21 cellular contexts compared by ENCODE assay signal in genomic region chr22:44724859-44725258, GRCh38. TPM values are rescaled to one million over a fixed set of nuclear protein-coding genes. Genes with fewer than 3 reads are reported as not detected.
A peak's percentile ranks its signal among the peaks of the same experiment; 100 is the strongest.
DNase-seq lines count a peak whose midpoint lies in the region; ATAC-seq and TF ChIP-seq lines count a peak whose summit lies in the region.
"Had no signal": no experiment of that assay in that cellular context is flagged by ENCODE, and none has a peak within 500 bp of the region (broad histone marks: within the 10 kb centered on the region; RNA-seq: fewer than 3 reads in every experiment).

No MANE protein-coding gene starts in this region.

- H3K27me3 Mint-ChIP-seq in activated naive CD8-positive, alpha-beta T cell treated with anti-CD3 and anti-CD28 coated beads, Interleukin-2, amount 10 ng/mL, durations not matched to agents 7 days and 5 days: no peaks in the 10 kb centered on the region
- no peaks in the 10 kb centered on the region for H3K27me3 Mint-ChIP-seq in activated naive CD8-positive, alpha-beta T cell treated with anti-CD3 and anti-CD28 coated beads, Interleukin-2, amount 50 U/mL, for 24 hours
- H3K27me3 Mint-ChIP-seq in T-helper 17 cell: no peaks in the 10 kb centered on the region
- H3K27me3 Mint-ChIP-seq: CD4-positive, alpha-beta memory T cell had no signal

- H3K79me2 ChIP-seq in trophoblast cell (ENCODE audit: control insufficient read depth, insufficient read depth, low read length, poor library complexity): no peaks in the 10 kb centered on the region

- H3K9me3 Mint-ChIP-seq in activated naive CD8-positive, alpha-beta T cell treated with anti-CD3 and anti-CD28 coated beads, Interleukin-2, amount 10 ng/mL, durations not matched to agents 7 days and 5 days: no peaks in the 10 kb centered on the region
- no peaks in the 10 kb centered on the region for H3K9me3 Mint-ChIP-seq in activated naive CD8-positive, alpha-beta T cell treated with anti-CD3 and anti-CD28 coated beads, Interleukin-2, amount 50 U/mL, for 24 hours
- H3K9me3 Mint-ChIP-seq: CD14-positive monocyte; CD4-positive, alpha-beta memory T cell; HFFc6 had no signal

- no peak overlapping the region for H3K4me3 Mint-ChIP-seq in activated naive CD8-positive, alpha-beta T cell treated with anti-CD3 and anti-CD28 coated beads, Interleukin-2, amount 10 ng/mL, durations not matched to agents 7 days and 5 days
- H3K4me3 Mint-ChIP-seq in activated naive CD8-positive, alpha-beta T cell treated with anti-CD3 and anti-CD28 coated beads, Interleukin-2, amount 50 U/mL, for 24 hours: no peak overlapping the region
- no peak overlapping the region for H3K4me3 Mint-ChIP-seq in T-helper 17 cell
- H3K4me3 Mint-ChIP-seq: CD14-positive monocyte; CD4-positive, alpha-beta memory T cell; HFFc6 had no signal

- no peak overlapping the region for H2BK120ac ChIP-seq in trophoblast cell (ENCODE audit: insufficient read depth, low read length, poor library complexity)

- H3K27ac ChIP-seq in trophoblast cell (ENCODE audit: low read depth, low read length) (peak overlapping the region; percentile 8), gastroesophageal sphincter (no peak overlapping the region)
- H3K27ac ChIP-seq: BLaER1, HL-60 had no signal

- H3K27ac Mint-ChIP-seq in activated naive CD8-positive, alpha-beta T cell treated with anti-CD3 and anti-CD28 coated beads, Interleukin-2, amount 10 ng/mL, durations not matched to agents 7 days and 5 days: no peak overlapping the region
- no peak overlapping the region for H3K27ac Mint-ChIP-seq in activated naive CD8-positive, alpha-beta T cell treated with anti-CD3 and anti-CD28 coated beads, Interleukin-2, amount 50 U/mL, for 24 hours
- H3K27ac Mint-ChIP-seq in T-helper 17 cell: peak overlapping the region; percentile 75
- H3K27ac Mint-ChIP-seq: HFFc6 had no signal

- no peak for TF ChIP-seq EP300 in gastroesophageal sphincter (IDR thresholded peaks at IDR 0.05)

- H3K23ac ChIP-seq in trophoblast cell (ENCODE audit: low read length): no peak overlapping the region

- no peak overlapping the region for H2BK5ac ChIP-seq in trophoblast cell (ENCODE audit: low read depth, low read length, poor library complexity)

- H3K79me1 ChIP-seq in trophoblast cell (ENCODE audit: low read length): no peaks in the 10 kb centered on the region

- no peak overlapping the region for H3K4me3 ChIP-seq in trophoblast cell (ENCODE audit: low read depth, low read length)
- no peak overlapping the region for H3K4me3 ChIP-seq in gastroesophageal sphincter
- H3K4me3 ChIP-seq: BLaER1 had no signal

- H3K4me1 ChIP-seq in trophoblast cell (ENCODE audit: control insufficient read depth in 1 of 2, insufficient read depth in 2 of 2, low read length in 2 of 2): peaks cover 8 to 12% of the 10 kb centered on the region in 2 experiments
- H3K4me1 ChIP-seq in gastroesophageal sphincter: peaks cover 0 to 15% (median 2%) of the 10 kb centered on the region in 3 donors

- TF ChIP-seq CTCF in gastroesophageal sphincter (IDR thresholded peaks at IDR 0.05): no peak

- H3K36me3 ChIP-seq in trophoblast cell (ENCODE audit: control insufficient read depth in 1 of 2, insufficient read depth in 2 of 2, low read length in 2 of 2) (peaks cover 45 to 51% of the 10 kb centered on the region in 2 experiments), gastroesophageal sphincter (peaks cover 0 to 9% of the 10 kb centered on the region in 2 donors)

- H2BK12ac ChIP-seq in trophoblast cell (ENCODE audit: low read length): no peak overlapping the region

- no peak overlapping the region for H3K4me2 ChIP-seq in trophoblast cell (ENCODE audit: low read length)
- H3K4me2 ChIP-seq: BLaER1 had no signal

- no peak overlapping the region for H3K4ac ChIP-seq in trophoblast cell (ENCODE audit: low read depth, low read length)

- no peak for ATAC-seq in activated naive CD8-positive, alpha-beta T cell treated with anti-CD3 and anti-CD28 coated beads, Interleukin-2, amount 10 ng/mL, durations not matched to agents 7 days and 5 days (ENCODE audit: low read depth)
- no peak for ATAC-seq in activated naive CD8-positive, alpha-beta T cell treated with anti-CD3 and anti-CD28 coated beads, Interleukin-2, amount 50 U/mL, for 24 hours
- ATAC-seq in T-helper 17 cell: no peak
- ATAC-seq in left colon: peak; percentile 26
- no peak for ATAC-seq in GM18520 (IDR thresholded peaks at IDR 0.05; ENCODE audit: unreplicated experiment)
- no peak for ATAC-seq in gastroesophageal sphincter
- ATAC-seq: HCT116 had no signal

- peaks cover 2% of the 10 kb centered on the region for H3K36me3 Mint-ChIP-seq in activated naive CD8-positive, alpha-beta T cell treated with anti-CD3 and anti-CD28 coated beads, Interleukin-2, amount 10 ng/mL, durations not matched to agents 7 days and 5 days
- H3K36me3 Mint-ChIP-seq in activated naive CD8-positive, alpha-beta T cell treated with anti-CD3 and anti-CD28 coated beads, Interleukin-2, amount 50 U/mL, for 24 hours (ENCODE audit: low read depth): no peaks in the 10 kb centered on the region
- H3K36me3 Mint-ChIP-seq in T-helper 17 cell (ENCODE audit: low read depth): no peaks in the 10 kb centered on the region
- H3K36me3 Mint-ChIP-seq: CD14-positive monocyte had no signal

- no CpG with 5 or more reads among the region's 8 CpGs for WGBS in trophoblast cell (ENCODE audit: extremely low coverage, insufficient coverage, insufficient read length)
- WGBS in gastroesophageal sphincter (ENCODE audit: low coverage in 1 of 2), 2 donors: 90% methylated on average over 2 of the region's 8 CpGs; no CpG with 5 or more reads in 1 of the 2 donors

- H3K9me3 ChIP-seq in T-helper 17 cell (ENCODE audit: control insufficient read depth, low read length, poor library complexity, severe bottlenecking) (no peaks in the 10 kb centered on the region), trophoblast cell (ENCODE audit: insufficient read depth, low read depth, low read length) (no peaks in the 10 kb centered on the region), gastroesophageal sphincter (no peaks in the 10 kb centered on the region)
- H3K9me3 ChIP-seq: BLaER1 had no signal

- H3K18ac ChIP-seq in trophoblast cell (ENCODE audit: low read length): no peak overlapping the region

- no peak overlapping the region for H3K9ac ChIP-seq in trophoblast cell (ENCODE audit: low read length)
- H3K9ac ChIP-seq: BLaER1 had no signal

- no peak overlapping the region for H4K12ac ChIP-seq in trophoblast cell (ENCODE audit: low read depth, low read length)

- H3K14ac ChIP-seq in trophoblast cell (ENCODE audit: low read length): no peak overlapping the region

- peak; percentile 23 for DNase-seq in activated naive CD8-positive, alpha-beta T cell treated with anti-CD3 and anti-CD28 coated beads, Interleukin-2, amount 10 ng/mL, durations not matched to agents 7 days and 5 days
- no peak for DNase-seq in activated naive CD8-positive, alpha-beta T cell treated with anti-CD3 and anti-CD28 coated beads, Interleukin-2, amount 50 U/mL, for 24 hours
- no peak for DNase-seq in T-helper 17 cell
- DNase-seq in left colon: peak in 1 of 2 donors; percentile 13
- DNase-seq in trophoblast cell: no peak
- DNase-seq in NCI-H524 (lab: John Stamatoyannopoulos, UW): no peak
- DNase-seq: 8988T; Calu3; CD4-positive, alpha-beta memory T cell; GDM1; GOT3; H7; HFFc6 had no signal

- H3K27me3 ChIP-seq in trophoblast cell (ENCODE audit: insufficient read depth, low read length) (no peaks in the 10 kb centered on the region), gastroesophageal sphincter (peaks cover 3% of the 10 kb centered on the region)
- H3K27me3 ChIP-seq: BLaER1 had no signal

- H2AK5ac ChIP-seq in trophoblast cell (ENCODE audit: low read length): no peak overlapping the region

- intact Hi-C loops in left colon (cut with DNase I, micrococcal nuclease): no loop called here

- POLR2A ChIA-PET in activated naive CD8-positive, alpha-beta T cell treated with anti-CD3 and anti-CD28 coated beads, Interleukin-2, amount 10 ng/mL, durations not matched to agents 7 days and 5 days (lab: Charles Lee): no interaction called here

- no peak for TF ChIP-seq POLR2A in gastroesophageal sphincter (IDR thresholded peaks at IDR 0.05)

- H4K8ac ChIP-seq in trophoblast cell (ENCODE audit: low read depth, low read length): no peak overlapping the region

- H4K91ac ChIP-seq in trophoblast cell (ENCODE audit: low read depth, low read length): no peak overlapping the region

- no peak overlapping the region for H2AFZ ChIP-seq in trophoblast cell (ENCODE audit: insufficient read depth, low read length, poor library complexity)

- H3K4me1 Mint-ChIP-seq in activated naive CD8-positive, alpha-beta T cell treated with anti-CD3 and anti-CD28 coated beads, Interleukin-2, amount 10 ng/mL, durations not matched to agents 7 days and 5 days: peaks cover 12% of the 10 kb centered on the region
- H3K4me1 Mint-ChIP-seq in activated naive CD8-positive, alpha-beta T cell treated with anti-CD3 and anti-CD28 coated beads, Interleukin-2, amount 50 U/mL, for 24 hours: peaks cover 11% of the 10 kb centered on the region
- H3K4me1 Mint-ChIP-seq in T-helper 17 cell: peaks cover 2% of the 10 kb centered on the region
- H3K4me1 Mint-ChIP-seq: CD4-positive, alpha-beta memory T cell had no signal

RNA-seq across cellular contexts. Expression of gene PRR5, which starts 22.9 kb away (rescaled TPM):
- 10 to 100 TPM; 51.5 to 52.3 TPM for total RNA-seq in activated naive CD8-positive, alpha-beta T cell treated with anti-CD3 and anti-CD28 coated beads, Interleukin-2, amount 10 ng/mL, durations not matched to agents 7 days and 5 days
- total RNA-seq in T-helper 17 cell (10 to 100 TPM; 51.8 to 52.2 TPM), left colon (10 to 100 TPM; 27.8 to 32.5 TPM), gastroesophageal sphincter (1 to 10 TPM; 4.2 to 9.8 (median 7.1) TPM)
- 60.6 and 63.8 TPM in 2 replicates for polyA plus RNA-seq in trophoblast cell (2013)

RNA-seq across cellular contexts. Expression of gene ARHGAP8, which starts 27.5 kb away (rescaled TPM):
- total RNA-seq in activated naive CD8-positive, alpha-beta T cell treated with anti-CD3 and anti-CD28 coated beads, Interleukin-2, amount 10 ng/mL, durations not matched to agents 7 days and 5 days: 1 to 10 TPM; 2.2 to 2.9 TPM
- total RNA-seq in T-helper 17 cell (1 to 10 TPM; 4.7 to 7.1 TPM), left colon (10 to 100 TPM; 35.3 to 57.3 TPM), gastroesophageal sphincter (1 to 10 TPM in 1 of 4 donors, under 1 TPM in 1, not detected in 2; 0.31 to 1.6 TPM)
- polyA plus RNA-seq in trophoblast cell (2013): 56.7 and 58.2 TPM in 2 replicates
- total RNA-seq: A673, HFFc6, HT1080 had no signal
- polyA plus RNA-seq: CD14-positive monocyte; CD4-positive, alpha-beta memory T cell had no signal

Comparison
In these comparisons a context has a peak if more than half of its experiments do, and no peak if none do; other contexts are left out.
1. RNA of gene ARHGAP8, which starts 27.5 kb away (total RNA-seq): 35.3 to 57.3 TPM in left colon; 4.7 to 7.1 TPM in T-helper 17 cell, 2.2 to 2.9 TPM in activated naive CD8-positive, alpha-beta T cell treated with anti-CD3 and anti-CD28 coated beads, Interleukin-2, amount 10 ng/mL, durations not matched to agents 7 days and 5 days and 0.31 to 1.6 TPM in gastroesophageal sphincter; every median in the first group is over 4 times any median in the second.